In the genomic region with DNA sequence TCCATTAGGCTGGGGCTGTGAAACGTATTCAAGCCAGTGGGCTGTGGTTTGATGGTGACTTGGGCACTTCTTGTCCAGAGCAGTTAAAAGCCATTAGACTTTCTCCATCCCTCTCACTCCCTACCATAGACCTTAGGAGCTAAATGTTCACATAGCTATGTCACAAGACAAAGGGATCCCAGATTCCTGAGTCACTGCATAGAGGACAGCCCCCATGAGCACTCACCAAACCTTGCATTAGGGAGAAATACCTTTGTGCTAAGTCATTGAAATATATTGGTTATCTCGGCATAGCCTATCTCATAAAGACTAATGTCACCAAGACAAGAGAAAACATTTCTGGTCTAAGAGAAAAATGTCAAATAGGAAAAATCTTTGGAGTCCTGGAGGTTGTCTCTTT, we compare ENCODE assay signal across 1 cellular context.
TF ChIP-seq lines count a peak whose summit lies in the region.

No MANE protein-coding gene starts in this region.

TF ChIP-seq in GM23338, 12 proteins besides CTCF, POLR2A, EP300 and RAD21 (continued from another document):
- TF ChIP-seq, protein P1, sequence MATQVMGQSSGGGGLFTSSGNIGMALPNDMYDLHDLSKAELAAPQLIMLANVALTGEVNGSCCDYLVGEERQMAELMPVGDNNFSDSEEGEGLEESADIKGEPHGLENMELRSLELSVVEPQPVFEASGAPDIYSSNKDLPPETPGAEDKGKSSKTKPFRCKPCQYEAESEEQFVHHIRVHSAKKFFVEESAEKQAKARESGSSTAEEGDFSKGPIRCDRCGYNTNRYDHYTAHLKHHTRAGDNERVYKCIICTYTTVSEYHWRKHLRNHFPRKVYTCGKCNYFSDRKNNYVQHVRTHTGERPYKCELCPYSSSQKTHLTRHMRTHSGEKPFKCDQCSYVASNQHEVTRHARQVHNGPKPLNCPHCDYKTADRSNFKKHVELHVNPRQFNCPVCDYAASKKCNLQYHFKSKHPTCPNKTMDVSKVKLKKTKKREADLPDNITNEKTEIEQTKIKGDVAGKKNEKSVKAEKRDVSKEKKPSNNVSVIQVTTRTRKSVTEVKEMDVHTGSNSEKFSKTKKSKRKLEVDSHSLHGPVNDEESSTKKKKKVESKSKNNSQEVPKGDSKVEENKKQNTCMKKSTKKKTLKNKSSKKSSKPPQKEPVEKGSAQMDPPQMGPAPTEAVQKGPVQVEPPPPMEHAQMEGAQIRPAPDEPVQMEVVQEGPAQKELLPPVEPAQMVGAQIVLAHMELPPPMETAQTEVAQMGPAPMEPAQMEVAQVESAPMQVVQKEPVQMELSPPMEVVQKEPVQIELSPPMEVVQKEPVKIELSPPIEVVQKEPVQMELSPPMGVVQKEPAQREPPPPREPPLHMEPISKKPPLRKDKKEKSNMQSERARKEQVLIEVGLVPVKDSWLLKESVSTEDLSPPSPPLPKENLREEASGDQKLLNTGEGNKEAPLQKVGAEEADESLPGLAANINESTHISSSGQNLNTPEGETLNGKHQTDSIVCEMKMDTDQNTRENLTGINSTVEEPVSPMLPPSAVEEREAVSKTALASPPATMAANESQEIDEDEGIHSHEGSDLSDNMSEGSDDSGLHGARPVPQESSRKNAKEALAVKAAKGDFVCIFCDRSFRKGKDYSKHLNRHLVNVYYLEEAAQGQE (IDR thresholded peaks at IDR 0.05; ENCODE audit: unreplicated experiment) = no peak
